8 cellular contexts compared by ENCODE assay signal in the genomic region with DNA sequence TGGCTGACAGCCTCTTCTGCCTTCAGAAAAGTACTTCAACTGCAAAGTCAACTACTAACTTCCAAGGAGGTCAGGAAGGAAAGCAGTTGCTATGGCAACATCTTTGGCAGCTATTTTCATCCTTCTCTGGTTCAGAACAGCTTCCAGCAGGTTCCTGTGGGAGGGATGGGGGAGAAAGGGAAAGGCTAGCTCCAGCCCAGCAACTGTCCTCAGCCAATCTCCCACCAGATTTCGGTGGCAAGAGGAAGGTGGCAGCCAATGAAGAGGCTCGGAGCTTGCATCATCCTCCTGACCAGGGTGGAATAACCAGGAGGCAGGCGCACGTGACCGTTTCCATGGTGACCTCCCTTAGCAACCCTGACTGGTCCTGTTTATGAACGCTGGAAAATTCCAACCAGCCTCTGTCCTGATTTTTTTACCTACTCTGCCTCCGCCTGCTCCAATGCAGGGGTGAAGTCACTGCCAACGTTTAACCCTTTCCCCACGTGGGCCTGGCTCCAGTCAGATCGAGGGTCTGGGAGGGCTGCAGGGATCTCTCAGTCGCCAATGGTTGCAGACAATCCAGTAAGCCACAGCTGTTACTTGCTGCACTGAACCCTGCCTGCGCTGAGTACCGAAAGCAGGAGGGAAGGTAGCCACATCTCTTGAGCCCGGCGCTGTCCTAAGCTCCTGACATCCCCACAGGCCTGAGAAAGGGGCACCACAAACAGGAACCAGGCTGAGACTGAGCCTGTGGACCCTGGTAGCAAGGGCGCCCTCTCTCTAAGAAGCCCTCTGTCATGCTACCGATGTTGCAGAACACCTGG. TPM values are rescaled to one million over a fixed set of nuclear protein-coding genes. Genes with fewer than 3 reads are reported as not detected.
DNase-seq lines count a peak whose midpoint lies in the region; ATAC-seq and TF ChIP-seq lines count a peak whose summit lies in the region.

No MANE protein-coding gene starts in this region.

- TF ChIP-seq POLR2A in vagina (IDR thresholded peaks at IDR 0.05) = no peak

- H3K36me3 ChIP-seq in naive thymus-derived CD4-positive, alpha-beta T cell (ENCODE audit: control insufficient read depth in 2 of 3, insufficient read depth in 3 of 3, low read length in 3 of 3) = no peaks in the 10 kb centered on the region
- no peaks in the 10 kb centered on the region for H3K36me3 ChIP-seq in vagina

- H3K36me3 Mint-ChIP-seq in activated CD8-positive, alpha-beta T cell treated with anti-CD3 and anti-CD28 coated beads, Interleukin-2, amount 10 ng/mL, durations not matched to agents 7 days and 5 days (ENCODE audit: low read depth) = no peaks in the 10 kb centered on the region
- no peaks in the 10 kb centered on the region for H3K36me3 Mint-ChIP-seq in naive thymus-derived CD4-positive, alpha-beta T cell

- peak; percentile 61 for ATAC-seq in HG03039 (IDR thresholded peaks at IDR 0.05; ENCODE audit: unreplicated experiment)
- peak; percentile 54 for ATAC-seq in activated CD8-positive, alpha-beta T cell treated with anti-CD3 and anti-CD28 coated beads, Interleukin-2, amount 10 ng/mL, durations not matched to agents 7 days and 5 days
- peak; percentile 86 for ATAC-seq in foreskin keratinocyte
- ATAC-seq in naive thymus-derived CD4-positive, alpha-beta T cell = peak; percentile 78
- no peak for ATAC-seq in HG02938 (IDR thresholded peaks at IDR 0.05; ENCODE audit: unreplicated experiment)

- H3K27me3 ChIP-seq in foreskin keratinocyte (no peaks in the 10 kb centered on the region), vagina (no peaks in the 10 kb centered on the region)
- H3K27me3 ChIP-seq in naive thymus-derived CD4-positive, alpha-beta T cell (ENCODE audit: control insufficient read depth in 2 of 2, insufficient read depth in 2 of 2, low read length in 2 of 2) = no peaks in the 10 kb centered on the region

- peaks cover 31% of the 10 kb centered on the region for H3K4me1 Mint-ChIP-seq in activated CD8-positive, alpha-beta T cell treated with anti-CD3 and anti-CD28 coated beads, Interleukin-2, amount 10 ng/mL, durations not matched to agents 7 days and 5 days (ENCODE audit: low read depth)
- H3K4me1 Mint-ChIP-seq in naive thymus-derived CD4-positive, alpha-beta T cell = peaks cover 19 to 36% (median 23%) of the 10 kb centered on the region in 7 donors

- intact Hi-C loops in naive thymus-derived CD4-positive, alpha-beta T cell (cut with micrococcal nuclease) = no loop called here
- intact Hi-C loops in vagina (cut with DNase I) = no loop called here

- TF ChIP-seq CTCF in foreskin keratinocyte (conservative IDR thresholded peaks at IDR 0.05) (no peak), vagina (IDR thresholded peaks at IDR 0.05) (peak in 1 of 3 experiments; percentile 12)

- H3K9me3 ChIP-seq in naive thymus-derived CD4-positive, alpha-beta T cell (ENCODE audit: control insufficient read depth in 2 of 3, low read length in 3 of 3) = no peaks in the 10 kb centered on the region
- H3K9me3 ChIP-seq in vagina = no peaks in the 10 kb centered on the region

- POLR2A ChIA-PET in activated CD8-positive, alpha-beta T cell treated with anti-CD3 and anti-CD28 coated beads, Interleukin-2, amount 10 ng/mL, durations not matched to agents 7 days and 5 days (lab: Charles Lee) = interaction anchor here (0.8 to 18.7 kb wide), 6 partner anchors 9 to 66 kb away, joined by 3 to 447 read pairs (median 5); a partner anchor contains a TSS
- POLR2A ChIA-PET in naive thymus-derived CD4-positive, alpha-beta T cell (lab: Charles Lee) = interaction anchor here (2.4 to 27.5 kb wide), 5 partner anchors 9 to 67 kb away, joined by 10 to 2591 read pairs (median 122); a partner anchor contains a TSS

- no peak overlapping the region for H3K4me3 ChIP-seq in naive thymus-derived CD4-positive, alpha-beta T cell (ENCODE audit: low read length)
- peak overlapping the region; percentile 14 to 33 for H3K4me3 ChIP-seq in vagina

- H3K4me3 Mint-ChIP-seq in activated CD8-positive, alpha-beta T cell treated with anti-CD3 and anti-CD28 coated beads, Interleukin-2, amount 10 ng/mL, durations not matched to agents 7 days and 5 days = no peak overlapping the region
- H3K4me3 Mint-ChIP-seq in naive thymus-derived CD4-positive, alpha-beta T cell = peak overlapping the region in 6 of 10 donors; percentile 19 to 58 (median 35)

- peaks cover 3% of the 10 kb centered on the region for H3K27me3 Mint-ChIP-seq in activated CD8-positive, alpha-beta T cell treated with anti-CD3 and anti-CD28 coated beads, Interleukin-2, amount 10 ng/mL, durations not matched to agents 7 days and 5 days (ENCODE audit: low read depth)
- H3K27me3 Mint-ChIP-seq in naive thymus-derived CD4-positive, alpha-beta T cell = no peaks in the 10 kb centered on the region

- CTCF ChIA-PET in activated CD8-positive, alpha-beta T cell treated with anti-CD3 and anti-CD28 coated beads, Interleukin-2, amount 10 ng/mL, durations not matched to agents 7 days and 5 days (lab: Charles Lee) = interaction anchor here (0.6 to 3.5 kb wide), 10 partner anchors 9 to 158 kb away, joined by 3 to 14 read pairs (median 4); no protein-coding TSS in a partner anchor
- CTCF ChIA-PET in naive thymus-derived CD4-positive, alpha-beta T cell (lab: Charles Lee) = interaction anchor here (0.7 to 1.1 kb wide), 5 partner anchors 8 to 71 kb away, joined by 3 to 4 read pairs (median 3); no protein-coding TSS in a partner anchor

- no peak overlapping the region for H3K27ac Mint-ChIP-seq in activated CD8-positive, alpha-beta T cell treated with anti-CD3 and anti-CD28 coated beads, Interleukin-2, amount 10 ng/mL, durations not matched to agents 7 days and 5 days
- H3K27ac Mint-ChIP-seq in naive thymus-derived CD4-positive, alpha-beta T cell = peak overlapping the region in 5 of 9 donors; percentile 25 to 88 (median 44)

- DNase-seq in GM03348 (ENCODE audit: low spot score) = peak; percentile 95
- DNase-seq in NCI-H345 treated with DMSO at 0.1 percent for 48 hours (lab: John Stamatoyannopoulos, UW; ENCODE audit: unreplicated experiment) = peak; percentile 98
- DNase-seq in activated CD8-positive, alpha-beta T cell treated with anti-CD3 and anti-CD28 coated beads, Interleukin-2, amount 10 ng/mL, durations not matched to agents 7 days and 5 days = no peak
- DNase-seq in foreskin keratinocyte = peak; percentile 100
- DNase-seq in naive thymus-derived CD4-positive, alpha-beta T cell = peak in 1 of 9 donors; percentile 54
- DNase-seq in vagina (ENCODE audit: extremely low spot score in 2 of 2) = peak in 1 of 2 donors; percentile 100

- H3K27ac ChIP-seq in foreskin keratinocyte (peak overlapping the region; percentile 73), vagina (peak overlapping the region; percentile 100)
- no peak overlapping the region for H3K27ac ChIP-seq in naive thymus-derived CD4-positive, alpha-beta T cell (ENCODE audit: low read depth, low read length)

- H3K9me3 Mint-ChIP-seq in activated CD8-positive, alpha-beta T cell treated with anti-CD3 and anti-CD28 coated beads, Interleukin-2, amount 10 ng/mL, durations not matched to agents 7 days and 5 days (ENCODE audit: insufficient read depth) = no peaks in the 10 kb centered on the region
- H3K9me3 Mint-ChIP-seq in naive thymus-derived CD4-positive, alpha-beta T cell = no peaks in the 10 kb centered on the region

- H3K4me1 ChIP-seq in foreskin keratinocyte = peaks cover 42% of the 10 kb centered on the region
- peaks cover 0 to 9% of the 10 kb centered on the region in 2 donors for H3K4me1 ChIP-seq in naive thymus-derived CD4-positive, alpha-beta T cell (ENCODE audit: control insufficient read depth in 2 of 2, insufficient read depth in 2 of 2, low read length in 2 of 2)
- peaks cover 77% of the 10 kb centered on the region for H3K4me1 ChIP-seq in vagina

RNA-seq across cellular contexts. Expression of a gene that starts 11.2 kb away (rescaled TPM):
- 1,000 to 10,000 TPM; 3,822 to 4,094 TPM for total RNA-seq in activated CD8-positive, alpha-beta T cell treated with anti-CD3 and anti-CD28 coated beads, Interleukin-2, amount 10 ng/mL, durations not matched to agents 7 days and 5 days
- total RNA-seq in foreskin keratinocyte (1,538 and 2,710 TPM in 2 replicates), vagina (16,459 TPM)
- 10.1 and 11.9 TPM in 2 replicates for polyA plus RNA-seq in foreskin keratinocyte
- over 10,000 TPM in 4 of 5 experiments, 1,000 to 10,000 TPM in 1; 8,375 to 32,234 (median 31,408) TPM for total RNA-seq in naive thymus-derived CD4-positive, alpha-beta T cell
- 1,000 to 10,000 TPM in 1 of 2 donors, 100 to 1,000 TPM in 1; 734 to 5,106 TPM for polyA plus RNA-seq in naive thymus-derived CD4-positive, alpha-beta T cell

RNA-seq across cellular contexts. Expression of a gene that starts 37.2 kb away (rescaled TPM):
- 10 to 100 TPM; 68.0 to 69.5 TPM for total RNA-seq in activated CD8-positive, alpha-beta T cell treated with anti-CD3 and anti-CD28 coated beads, Interleukin-2, amount 10 ng/mL, durations not matched to agents 7 days and 5 days
- total RNA-seq in foreskin keratinocyte (62.2 and 66.1 TPM in 2 replicates), vagina (77.3 TPM)
- polyA plus RNA-seq in foreskin keratinocyte = 62.0 and 62.8 TPM in 2 replicates
- 10 to 100 TPM; 63.2 to 79.8 (median 70.4) TPM for total RNA-seq in naive thymus-derived CD4-positive, alpha-beta T cell
- polyA plus RNA-seq in naive thymus-derived CD4-positive, alpha-beta T cell = 10 to 100 TPM; 27.0 to 69.1 TPM
